In genomic region chr12:26340649-26341048, GRCh38 we compare ENCODE assay signal across 2 cellular contexts.
TF ChIP-seq lines count a peak whose summit lies in the region.

No MANE protein-coding gene starts in this region.

TF ChIP-seq in liver, 16 proteins besides CTCF, POLR2A, EP300 and RAD21 (continued from another document):
- TF ChIP-seq, protein P1, sequence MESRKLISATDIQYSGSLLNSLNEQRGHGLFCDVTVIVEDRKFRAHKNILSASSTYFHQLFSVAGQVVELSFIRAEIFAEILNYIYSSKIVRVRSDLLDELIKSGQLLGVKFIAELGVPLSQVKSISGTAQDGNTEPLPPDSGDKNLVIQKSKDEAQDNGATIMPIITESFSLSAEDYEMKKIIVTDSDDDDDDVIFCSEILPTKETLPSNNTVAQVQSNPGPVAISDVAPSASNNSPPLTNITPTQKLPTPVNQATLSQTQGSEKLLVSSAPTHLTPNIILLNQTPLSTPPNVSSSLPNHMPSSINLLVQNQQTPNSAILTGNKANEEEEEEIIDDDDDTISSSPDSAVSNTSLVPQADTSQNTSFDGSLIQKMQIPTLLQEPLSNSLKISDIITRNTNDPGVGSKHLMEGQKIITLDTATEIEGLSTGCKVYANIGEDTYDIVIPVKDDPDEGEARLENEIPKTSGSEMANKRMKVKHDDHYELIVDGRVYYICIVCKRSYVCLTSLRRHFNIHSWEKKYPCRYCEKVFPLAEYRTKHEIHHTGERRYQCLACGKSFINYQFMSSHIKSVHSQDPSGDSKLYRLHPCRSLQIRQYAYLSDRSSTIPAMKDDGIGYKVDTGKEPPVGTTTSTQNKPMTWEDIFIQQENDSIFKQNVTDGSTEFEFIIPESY (IDR thresholded peaks at IDR 0.05): no peak
- TF ChIP-seq, protein P2, sequence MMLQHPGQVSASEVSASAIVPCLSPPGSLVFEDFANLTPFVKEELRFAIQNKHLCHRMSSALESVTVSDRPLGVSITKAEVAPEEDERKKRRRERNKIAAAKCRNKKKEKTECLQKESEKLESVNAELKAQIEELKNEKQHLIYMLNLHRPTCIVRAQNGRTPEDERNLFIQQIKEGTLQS (IDR thresholded peaks at IDR 0.05): no peak
- no peak for TF ChIP-seq HNF4G (IDR thresholded peaks at IDR 0.05)
- peak in 1 of 2 donors; percentile 30 for TF ChIP-seq EGR1 (IDR thresholded peaks at IDR 0.05; ENCODE audit: low read depth in 2 of 2)
- no peak for TF ChIP-seq YY1 (IDR thresholded peaks at IDR 0.05)
- no peak for TF ChIP-seq JUND (IDR thresholded peaks at IDR 0.05)
- no peak for TF ChIP-seq FOXA2 (IDR thresholded peaks at IDR 0.05)
- TF ChIP-seq FOXA1 (IDR thresholded peaks at IDR 0.05): no peak
TF ChIP-seq in liver: peak in this region for 2.

TF ChIP-seq in HepG2, 621 proteins besides CTCF, POLR2A, EP300 and RAD21 (continued from another document):
- no peak for TF ChIP-seq ZBTB40 (IDR thresholded peaks at IDR 0.05)
- TF ChIP-seq ZBTB40 (CRISPR knock-in tag; IDR thresholded peaks at IDR 0.05): no peak
- no peak for TF ChIP-seq MATR3 (CRISPR knock-in tag; IDR thresholded peaks at IDR 0.05)
- TF ChIP-seq KDM4B (CRISPR knock-in tag; IDR thresholded peaks at IDR 0.05): no peak
- no peak for TF ChIP-seq CBFB (CRISPR knock-in tag; IDR thresholded peaks at IDR 0.05)
- TF ChIP-seq, protein P3, sequence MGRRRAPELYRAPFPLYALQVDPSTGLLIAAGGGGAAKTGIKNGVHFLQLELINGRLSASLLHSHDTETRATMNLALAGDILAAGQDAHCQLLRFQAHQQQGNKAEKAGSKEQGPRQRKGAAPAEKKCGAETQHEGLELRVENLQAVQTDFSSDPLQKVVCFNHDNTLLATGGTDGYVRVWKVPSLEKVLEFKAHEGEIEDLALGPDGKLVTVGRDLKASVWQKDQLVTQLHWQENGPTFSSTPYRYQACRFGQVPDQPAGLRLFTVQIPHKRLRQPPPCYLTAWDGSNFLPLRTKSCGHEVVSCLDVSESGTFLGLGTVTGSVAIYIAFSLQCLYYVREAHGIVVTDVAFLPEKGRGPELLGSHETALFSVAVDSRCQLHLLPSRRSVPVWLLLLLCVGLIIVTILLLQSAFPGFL (CRISPR knock-in tag; IDR thresholded peaks at IDR 0.05): no peak
- TF ChIP-seq HNRNPH1 (optimal IDR thresholded peaks at IDR 0.05; ENCODE audit: low read depth, low read length): no peak
